Comparison of ENCODE assay signal across 11 cellular contexts in genomic region chr1:5481889-5482288, GRCh38.
DNase-seq lines count a peak whose midpoint lies in the region; ATAC-seq and TF ChIP-seq lines count a peak whose summit lies in the region.
"Had no signal": no experiment of that assay in that cellular context is flagged by ENCODE, and none has a peak within 500 bp of the region (broad histone marks: within the 10 kb centered on the region; RNA-seq: fewer than 3 reads in every experiment).

No MANE protein-coding gene starts in this region.

- no peak overlapping the region for H3K27ac ChIP-seq in spleen
- no peak overlapping the region for H3K27ac ChIP-seq in foreskin keratinocyte
- no peak overlapping the region for H3K27ac ChIP-seq in prostate gland
- H3K27ac ChIP-seq: left lung had no signal

- intact Hi-C loops in spleen (cut with DNase I; ENCODE audit: low total_unique reads) = no loop called here
- intact Hi-C loops in prostate gland (cut with DNase I) = no loop called here

- H3K27me3 ChIP-seq in spleen (replicated peaks in 1 of 7) (peaks cover 0 to 52% (median 0%) of the 10 kb centered on the region in 7 donors), foreskin keratinocyte (no peaks in the 10 kb centered on the region), prostate gland (replicated peaks; ENCODE audit: insufficient read depth) (no peaks in the 10 kb centered on the region)

- no peaks in the 10 kb centered on the region for H3K9me3 Mint-ChIP-seq in activated naive CD4-positive, alpha-beta T cell treated with anti-CD3 and anti-CD28 coated beads, Interleukin-2, amount 50 U/mL, for 72 hours

- DNase-seq in ELF-1 (ENCODE audit: low read depth, low spot score) = peak; percentile 89
- DNase-seq in T-helper 1 cell = peak in 3 of 5 donors; percentile 9 to 21 (median 10)
- peak in 1 of 2 donors; percentile 29 for DNase-seq in activated naive CD4-positive, alpha-beta T cell treated with anti-CD3 and anti-CD28 coated beads, Interleukin-2, amount 50 U/mL, for 72 hours (ENCODE audit: low spot score in 2 of 2)
- DNase-seq in spleen = peak; percentile 66
- DNase-seq in foreskin keratinocyte = no peak
- no peak for DNase-seq in prostate gland (ENCODE audit: low spot score)
- DNase-seq in hippocampal formation (lab: John Stamatoyannopoulos, UW) = no peak
- DNase-seq: COR-L47, left lung, NCI-H2081 had no signal

- TF ChIP-seq POLR2A in spleen (IDR thresholded peaks at IDR 0.05) = no peak
- no peak for TF ChIP-seq POLR2A in prostate gland (IDR thresholded peaks at IDR 0.05)

- H3K36me3 ChIP-seq in spleen = no peaks in the 10 kb centered on the region
- H3K36me3 ChIP-seq in prostate gland = no peaks in the 10 kb centered on the region
- H3K36me3 ChIP-seq: left lung had no signal

- H3K36me3 Mint-ChIP-seq in activated naive CD4-positive, alpha-beta T cell treated with anti-CD3 and anti-CD28 coated beads, Interleukin-2, amount 50 U/mL, for 72 hours = no peaks in the 10 kb centered on the region

- H3K27ac Mint-ChIP-seq in activated naive CD4-positive, alpha-beta T cell treated with anti-CD3 and anti-CD28 coated beads, Interleukin-2, amount 50 U/mL, for 72 hours = no peak overlapping the region

- H3K4me3 ChIP-seq in spleen (no peak overlapping the region), prostate gland (no peak overlapping the region)
- H3K4me3 ChIP-seq: left lung had no signal

- 37 to 47% (median 46%) methylated on average over 9 to 10 of the region's 10 CpGs for WGBS in spleen, 5 donors
- 75% methylated on average over 10 of the region's 10 CpGs for WGBS in prostate gland

- TF ChIP-seq CTCF in spleen (IDR thresholded peaks at IDR 0.05 in 8 of 11, conservative IDR thresholded peaks at IDR 0.05 in 3 of 11) = peak in 3 of 11 experiments; percentile 13 to 27 (median 20)
- no peak for TF ChIP-seq CTCF in foreskin keratinocyte (conservative IDR thresholded peaks at IDR 0.05)
- TF ChIP-seq CTCF in prostate gland (IDR thresholded peaks at IDR 0.05) = no peak

- H3K4me1 ChIP-seq in spleen = no peaks in the 10 kb centered on the region
- H3K4me1 ChIP-seq in foreskin keratinocyte = no peaks in the 10 kb centered on the region
- H3K4me1 ChIP-seq in prostate gland (replicated peaks) = no peaks in the 10 kb centered on the region
- H3K4me1 ChIP-seq: left lung had no signal

- peak; percentile 66 to 90 for ATAC-seq in activated naive CD4-positive, alpha-beta T cell treated with anti-CD3 and anti-CD28 coated beads, Interleukin-2, amount 50 U/mL, for 72 hours
- ATAC-seq in foreskin keratinocyte (no peak), GM21367 (IDR thresholded peaks at IDR 0.05; ENCODE audit: unreplicated experiment) (no peak)
- ATAC-seq: left lung had no signal

- H3K9me3 ChIP-seq in spleen (no peaks in the 10 kb centered on the region), prostate gland (no peaks in the 10 kb centered on the region)
- H3K9me3 ChIP-seq: left lung had no signal

Comparison
In these comparisons a context has a peak if more than half of its experiments do, and no peak if none do; other contexts are left out.
1. DNase-seq: peak in ELF-1 (single experiment), T-helper 1 cell (3 of 5) and spleen (single experiment); none in foreskin keratinocyte (0 of 2), prostate gland (single experiment) and hippocampal formation (0 of 2).
2. ATAC-seq: peak in activated naive CD4-positive, alpha-beta T cell treated with anti-CD3 and anti-CD28 coated beads, Interleukin-2, amount 50 U/mL, for 72 hours (2 of 2); none in foreskin keratinocyte (single experiment) and GM21367 (single experiment).